Comparison of ENCODE assay signal across 28 cellular contexts in genomic region chr15:67018026-67018425, GRCh38. TPM values are rescaled to one million over a fixed set of nuclear protein-coding genes. Genes with fewer than 3 reads are reported as not detected.
DNase-seq lines count a peak whose midpoint lies in the region; ATAC-seq and TF ChIP-seq lines count a peak whose summit lies in the region.
"Had no signal": no experiment of that assay in that cellular context is flagged by ENCODE, and none has a peak within 500 bp of the region (broad histone marks: within the 10 kb centered on the region; RNA-seq: fewer than 3 reads in every experiment).

No MANE protein-coding gene starts in this region.

- POLR2A ChIA-PET in WTC11 (lab: Charles Lee): interaction anchor here (0.9 kb wide), 1 partner anchor 1064 kb away, joined by 3 read pairs; no protein-coding TSS in a partner anchor

- CTCF ChIA-PET in WTC11 (lab: Charles Lee): no interaction called here

- H3K27ac ChIP-seq in aorta (ENCODE audit: low read depth in 1 of 2, low read length in 2 of 2): no peak overlapping the region
- H3K27ac ChIP-seq: epithelial cell of prostate, neutrophil, spleen, tibial nerve had no signal

- intact Hi-C loops in aorta (cut with DNase I): no loop called here

- no peaks in the 10 kb centered on the region for H3K36me3 Mint-ChIP-seq in stimulated activated naive CD8-positive, alpha-beta T cell treated with anti-CD3 and anti-CD28 coated beads, Interleukin-15, Interleukin-2, amounts not matched to agents 100 ng/mL and 50 ng/mL, for 24 hours (ENCODE audit: low read depth)
- H3K36me3 Mint-ChIP-seq in WTC11: no peaks in the 10 kb centered on the region

- no peaks in the 10 kb centered on the region for H3K9me3 Mint-ChIP-seq in stimulated activated naive CD8-positive, alpha-beta T cell treated with anti-CD3 and anti-CD28 coated beads, Interleukin-15, Interleukin-2, amounts not matched to agents 100 ng/mL and 50 ng/mL, for 24 hours
- H3K9me3 Mint-ChIP-seq in WTC11: no peaks in the 10 kb centered on the region
- H3K9me3 Mint-ChIP-seq: activated T-helper 17 cell treated with anti-CD3 and anti-CD28 coated beads, Interleukin-2, amount 50 U/mL, for 72 hours; immature natural killer cell had no signal

- H3K4me3 Mint-ChIP-seq in stimulated activated naive CD8-positive, alpha-beta T cell treated with anti-CD3 and anti-CD28 coated beads, Interleukin-15, Interleukin-2, amounts not matched to agents 100 ng/mL and 50 ng/mL, for 24 hours: no peak overlapping the region
- no peak overlapping the region for H3K4me3 Mint-ChIP-seq in WTC11
- H3K4me3 Mint-ChIP-seq: activated T-helper 17 cell treated with anti-CD3 and anti-CD28 coated beads, Interleukin-2, amount 50 U/mL, for 72 hours; B cell; immature natural killer cell had no signal

- no peaks in the 10 kb centered on the region for H3K27me3 ChIP-seq in aorta (ENCODE audit: control insufficient read depth in 1 of 2, insufficient read depth in 2 of 2, low read length in 1 of 2)
- H3K27me3 ChIP-seq: neutrophil, spleen, tibial nerve had no signal

- peak overlapping the region; percentile 17 for H3K27ac Mint-ChIP-seq in stimulated activated naive CD8-positive, alpha-beta T cell treated with anti-CD3 and anti-CD28 coated beads, Interleukin-15, Interleukin-2, amounts not matched to agents 100 ng/mL and 50 ng/mL, for 24 hours
- peak overlapping the region; percentile 46; the same call in 1 of the 2 replicates for H3K27ac Mint-ChIP-seq in WTC11
- H3K27ac Mint-ChIP-seq: activated T-helper 17 cell treated with anti-CD3 and anti-CD28 coated beads, Interleukin-2, amount 50 U/mL, for 72 hours; B cell had no signal

- TF ChIP-seq CTCF in WTC11 (IDR thresholded peaks at IDR 0.05): no peak

- no peak overlapping the region for H3K4me3 ChIP-seq in aorta (ENCODE audit: low read length in 2 of 2)
- H3K4me3 ChIP-seq: GM12878, spleen, tibial nerve had no signal

- H3K9me3 ChIP-seq in aorta (ENCODE audit: control insufficient read depth, low read length): no peaks in the 10 kb centered on the region
- H3K9me3 ChIP-seq: neutrophil, spleen, tibial nerve had no signal

- peaks cover 18% of the 10 kb centered on the region for H3K4me1 Mint-ChIP-seq in stimulated activated naive CD8-positive, alpha-beta T cell treated with anti-CD3 and anti-CD28 coated beads, Interleukin-15, Interleukin-2, amounts not matched to agents 100 ng/mL and 50 ng/mL, for 24 hours (ENCODE audit: low read depth)
- peaks cover 39% of the 10 kb centered on the region for H3K4me1 Mint-ChIP-seq in WTC11

- no peak for ATAC-seq in stimulated activated naive CD8-positive, alpha-beta T cell treated with anti-CD3 and anti-CD28 coated beads, Interleukin-15, Interleukin-2, amounts not matched to agents 100 U/mL and 50 U/mL, for 24 hours
- ATAC-seq in WTC11 (no peak), aorta (ENCODE audit: low FRiP score) (peak; percentile 21)
- ATAC-seq: activated T-helper 17 cell treated with anti-CD3 and anti-CD28 coated beads, Interleukin-2, amount 50 U/mL, for 72 hours; GM12878; right cardiac atrium had no signal

- 87 to 88% methylated on average over 1 of the region's 1 CpG for WGBS in aorta, 2 donors

- H3K36me3 ChIP-seq in aorta (ENCODE audit: control insufficient read depth in 1 of 2, insufficient read depth in 2 of 2, low read length in 1 of 2): no peaks in the 10 kb centered on the region
- H3K36me3 ChIP-seq: neutrophil, spleen, tibial nerve had no signal

- no peak for DNase-seq in stimulated activated naive CD8-positive, alpha-beta T cell treated with anti-CD3 and anti-CD28 coated beads, Interleukin-15, Interleukin-2, amounts not matched to agents 100 U/mL and 50 U/mL, for 24 hours
- DNase-seq in WTC11 (ENCODE audit: low spot score) (no peak), myocyte (ENCODE audit: low read depth) (peak; percentile 73), aorta (no peak), anterior cingulate cortex (lab: John Stamatoyannopoulos, UW) (no peak), NCI-H1417 treated with DMSO at 0.1 percent for 48 hours (lab: John Stamatoyannopoulos, UW) (no peak)
- no peak for DNase-seq in stimulated activated CD8-positive, alpha-beta memory T cell treated with anti-CD3 and anti-CD28 coated beads, Interleukin-4, amount 100 ng/mL, for 48 hours
- DNase-seq: activated CD4-positive, alpha-beta T cell treated with anti-CD3 and anti-CD28 coated beads, Interleukin-2, amount 50 U/mL, for 4 hours; activated CD4-positive, CD25-positive, alpha-beta regulatory T cell; activated CD8-positive, alpha-beta memory T cell treated with anti-CD3 and anti-CD28 coated beads, Interleukin-2, amount 50 U/mL, for 4 hours; activated naive CD4-positive, alpha-beta T cell treated with anti-CD3 and anti-CD28 coated beads, Interleukin-2, amount 50 U/mL, for 16 hours; amygdala; effector CD8-positive, alpha-beta T cell; immature natural killer cell; left cardiac atrium; NCI-H2081; NCI-H2227 treated with DMSO at 0.1 percent for 48 hours; NCI-H526 treated with DMSO at 0.1 percent for 48 hours; right cardiac atrium; SIG-M5; spleen had no signal

- no peaks in the 10 kb centered on the region for H3K4me1 ChIP-seq in aorta (ENCODE audit: control insufficient read depth in 1 of 2, insufficient read depth in 2 of 2, low read length in 2 of 2)

- H3K27me3 Mint-ChIP-seq in stimulated activated naive CD8-positive, alpha-beta T cell treated with anti-CD3 and anti-CD28 coated beads, Interleukin-15, Interleukin-2, amounts not matched to agents 100 ng/mL and 50 ng/mL, for 24 hours: peaks cover 20% of the 10 kb centered on the region
- H3K27me3 Mint-ChIP-seq in WTC11 (ENCODE audit: low read depth): no peaks in the 10 kb centered on the region
- H3K27me3 Mint-ChIP-seq: B cell had no signal

TF ChIP-seq in WTC11, 78 proteins besides CTCF, POLR2A, EP300 and RAD21 (continues in another document):
- TF ChIP-seq PRDM15 (CRISPR knock-in tag; IDR thresholded peaks at IDR 0.05): no peak
- no peak for TF ChIP-seq TEAD4 (CRISPR knock-in tag; IDR thresholded peaks at IDR 0.05)
- no peak for TF ChIP-seq ZNF263 (CRISPR knock-in tag; IDR thresholded peaks at IDR 0.05; ENCODE audit: low read depth)
- no peak for TF ChIP-seq ESRRA (CRISPR knock-in tag; IDR thresholded peaks at IDR 0.05; ENCODE audit: borderline replicate concordance)
- no peak for TF ChIP-seq USF1 (CRISPR knock-in tag; IDR thresholded peaks at IDR 0.05)
- TF ChIP-seq JAZF1 (CRISPR knock-in tag; IDR thresholded peaks at IDR 0.05): no peak
- TF ChIP-seq FOXP1 (CRISPR knock-in tag; IDR thresholded peaks at IDR 0.05; ENCODE audit: borderline replicate concordance): no peak
- no peak for TF ChIP-seq PREB (CRISPR knock-in tag; IDR thresholded peaks at IDR 0.05; ENCODE audit: borderline replicate concordance)
- TF ChIP-seq JUN (CRISPR knock-in tag; IDR thresholded peaks at IDR 0.05): no peak
- TF ChIP-seq PRRX2 (CRISPR knock-in tag; IDR thresholded peaks at IDR 0.05): no peak
- no peak for TF ChIP-seq ZMAT4 (CRISPR knock-in tag; IDR thresholded peaks at IDR 0.05)
- TF ChIP-seq FOXJ3 (CRISPR knock-in tag; IDR thresholded peaks at IDR 0.05; ENCODE audit: borderline replicate concordance): no peak
- TF ChIP-seq KAT7 (CRISPR knock-in tag; IDR thresholded peaks at IDR 0.05; ENCODE audit: borderline replicate concordance): no peak

RNA-seq across cellular contexts. Expression of gene SMAD3, which starts 47.4 kb away (rescaled TPM):
- total RNA-seq in WTC11 (2021) (20.2 to 34.6 TPM (median 25.0 TPM) in 3 replicates), myocyte (24.4 and 31.0 TPM in 2 replicates), aorta (10 to 100 TPM; 65.9 to 90.8 TPM)
- 28.7 TPM for polyA plus RNA-seq in myocyte (2012)
- polyA plus RNA-seq in aorta: 10 to 100 TPM in 1 of 2 donors, 1 to 10 TPM in 1; 7.1 to 44.1 TPM
